In the genomic region with DNA sequence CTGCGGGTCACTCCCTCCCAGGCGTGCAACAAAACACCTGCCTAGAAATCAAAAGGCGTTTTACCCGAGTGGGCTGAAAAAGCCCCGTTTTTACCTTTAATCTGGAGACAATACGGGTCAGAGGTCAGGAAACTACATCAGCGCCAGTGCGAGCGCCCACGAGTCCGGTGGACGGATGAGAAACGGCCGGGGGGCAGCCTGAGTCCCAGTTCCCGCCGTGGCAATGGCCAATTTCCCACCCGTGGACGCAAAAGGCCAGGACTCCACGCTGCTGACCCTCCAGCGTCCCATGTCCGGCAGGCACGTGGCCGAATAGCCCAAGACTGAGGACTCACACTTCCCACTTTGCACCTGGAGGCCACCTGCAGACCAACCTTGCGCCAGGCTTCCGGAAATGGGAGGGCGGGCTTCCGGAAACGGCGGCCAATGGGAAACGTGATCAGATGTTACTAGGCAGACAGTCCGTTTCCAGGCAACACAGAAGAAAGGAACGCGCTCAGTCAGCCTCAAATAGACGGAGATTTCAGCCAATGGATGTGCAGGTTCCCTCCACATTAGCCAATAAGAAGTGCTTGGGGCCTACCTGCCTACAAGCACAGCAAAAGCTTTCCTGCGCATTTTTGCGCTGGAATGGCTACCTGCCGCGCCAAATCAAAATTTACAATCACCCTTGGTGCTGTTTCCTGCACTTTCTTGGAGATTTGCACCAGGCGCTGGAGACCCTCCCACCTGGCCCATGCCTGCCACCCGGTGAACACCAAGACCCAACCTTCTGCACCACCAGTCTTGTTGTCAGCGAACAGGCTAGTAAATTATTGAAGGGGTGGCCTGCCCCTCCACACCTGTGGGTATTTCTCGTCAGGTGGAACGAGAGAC, we compare ENCODE assay signal across 1 cellular context.
TF ChIP-seq lines count a peak whose summit lies in the region.

No MANE protein-coding gene starts in this region.

TF ChIP-seq in GM12878, 131 proteins besides CTCF, POLR2A, EP300 and RAD21 (continued from another document and continues in another):
- TF ChIP-seq, protein P1, sequence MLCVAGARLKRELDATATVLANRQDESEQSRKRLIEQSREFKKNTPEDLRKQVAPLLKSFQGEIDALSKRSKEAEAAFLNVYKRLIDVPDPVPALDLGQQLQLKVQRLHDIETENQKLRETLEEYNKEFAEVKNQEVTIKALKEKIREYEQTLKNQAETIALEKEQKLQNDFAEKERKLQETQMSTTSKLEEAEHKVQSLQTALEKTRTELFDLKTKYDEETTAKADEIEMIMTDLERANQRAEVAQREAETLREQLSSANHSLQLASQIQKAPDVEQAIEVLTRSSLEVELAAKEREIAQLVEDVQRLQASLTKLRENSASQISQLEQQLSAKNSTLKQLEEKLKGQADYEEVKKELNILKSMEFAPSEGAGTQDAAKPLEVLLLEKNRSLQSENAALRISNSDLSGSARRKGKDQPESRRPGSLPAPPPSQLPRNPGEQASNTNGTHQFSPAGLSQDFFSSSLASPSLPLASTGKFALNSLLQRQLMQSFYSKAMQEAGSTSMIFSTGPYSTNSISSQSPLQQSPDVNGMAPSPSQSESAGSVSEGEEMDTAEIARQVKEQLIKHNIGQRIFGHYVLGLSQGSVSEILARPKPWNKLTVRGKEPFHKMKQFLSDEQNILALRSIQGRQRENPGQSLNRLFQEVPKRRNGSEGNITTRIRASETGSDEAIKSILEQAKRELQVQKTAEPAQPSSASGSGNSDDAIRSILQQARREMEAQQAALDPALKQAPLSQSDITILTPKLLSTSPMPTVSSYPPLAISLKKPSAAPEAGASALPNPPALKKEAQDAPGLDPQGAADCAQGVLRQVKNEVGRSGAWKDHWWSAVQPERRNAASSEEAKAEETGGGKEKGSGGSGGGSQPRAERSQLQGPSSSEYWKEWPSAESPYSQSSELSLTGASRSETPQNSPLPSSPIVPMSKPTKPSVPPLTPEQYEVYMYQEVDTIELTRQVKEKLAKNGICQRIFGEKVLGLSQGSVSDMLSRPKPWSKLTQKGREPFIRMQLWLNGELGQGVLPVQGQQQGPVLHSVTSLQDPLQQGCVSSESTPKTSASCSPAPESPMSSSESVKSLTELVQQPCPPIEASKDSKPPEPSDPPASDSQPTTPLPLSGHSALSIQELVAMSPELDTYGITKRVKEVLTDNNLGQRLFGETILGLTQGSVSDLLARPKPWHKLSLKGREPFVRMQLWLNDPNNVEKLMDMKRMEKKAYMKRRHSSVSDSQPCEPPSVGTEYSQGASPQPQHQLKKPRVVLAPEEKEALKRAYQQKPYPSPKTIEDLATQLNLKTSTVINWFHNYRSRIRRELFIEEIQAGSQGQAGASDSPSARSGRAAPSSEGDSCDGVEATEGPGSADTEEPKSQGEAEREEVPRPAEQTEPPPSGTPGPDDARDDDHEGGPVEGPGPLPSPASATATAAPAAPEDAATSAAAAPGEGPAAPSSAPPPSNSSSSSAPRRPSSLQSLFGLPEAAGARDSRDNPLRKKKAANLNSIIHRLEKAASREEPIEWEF (IDR thresholded peaks at IDR 0.05; ENCODE audit: insufficient replicate concordance, low read depth, low read length) = no peak
- TF ChIP-seq CREM (IDR thresholded peaks at IDR 0.05; ENCODE audit: low read depth) (no peak), ASH2L (IDR thresholded peaks at IDR 0.05; ENCODE audit: borderline replicate concordance, low read depth) (no peak), TARDBP (IDR thresholded peaks at IDR 0.05; ENCODE audit: borderline replicate concordance) (no peak), STAT3 (IDR thresholded peaks at IDR 0.05; ENCODE audit: low read depth, low read length) (no peak), NR2C1 (IDR thresholded peaks at IDR 0.05) (no peak), FOXM1 (IDR thresholded peaks at IDR 0.05; ENCODE audit: low read depth, low read length) (no peak), SMAD5 (IDR thresholded peaks at IDR 0.05; ENCODE audit: low read depth) (no peak), GABPA (IDR thresholded peaks at IDR 0.05; ENCODE audit: low read depth) (peak; percentile 88), SREBF2 (IDR thresholded peaks at IDR 0.05; ENCODE audit: low read length) (no peak), SRF (IDR thresholded peaks at IDR 0.05; ENCODE audit: low read depth in 2 of 2, low read length in 2 of 2) (no peak), JUND (IDR thresholded peaks at IDR 0.05; ENCODE audit: low read depth, low read length) (no peak), HCFC1 (IDR thresholded peaks at IDR 0.05; ENCODE audit: low read length) (no peak), RELA (IDR thresholded peaks at IDR 0.05; ENCODE audit: borderline replicate concordance, partially characterized antibody) (no peak), STAT1 (conservative IDR thresholded peaks at IDR 0.05) (no peak), FOXK2 (IDR thresholded peaks at IDR 0.05) (no peak), NFYA (IDR thresholded peaks at IDR 0.05; ENCODE audit: borderline replicate concordance, low read depth, low read length) (no peak), NR2C2 (IDR thresholded peaks at IDR 0.05; ENCODE audit: borderline replicate concordance, control insufficient read depth, insufficient read length, low read depth) (no peak), EZH2 (IDR thresholded peaks at IDR 0.05; ENCODE audit: borderline replicate concordance, control insufficient read depth, low read depth, low read length) (no peak), ZNF384 (IDR thresholded peaks at IDR 0.05; ENCODE audit: borderline replicate concordance, low read depth, low read length) (no peak), RCOR1 (conservative IDR thresholded peaks at IDR 0.05; ENCODE audit: low read depth, low read length) (no peak), TCF3 (IDR thresholded peaks at IDR 0.05; ENCODE audit: borderline replicate concordance, insufficient read depth, low read depth, low read length) (0 out of 2 replicates have a peak, but pooled peaks have one; percentile 21), ZSCAN29 (IDR thresholded peaks at IDR 0.05) (no peak), TCF7 (IDR thresholded peaks at IDR 0.05; ENCODE audit: borderline replicate concordance) (no peak), ESRRA (IDR thresholded peaks at IDR 0.05; ENCODE audit: low read length) (no peak), TAF1 (IDR thresholded peaks at IDR 0.05; ENCODE audit: borderline replicate concordance, low read depth, low read length) (no peak), KLF5 (IDR thresholded peaks at IDR 0.05; ENCODE audit: partially characterized antibody) (no peak), ZBTB11 (CRISPR knock-in tag; IDR thresholded peaks at IDR 0.05) (no peak), PKNOX1 (IDR thresholded peaks at IDR 0.05) (peak; percentile 97), ZBED1 (IDR thresholded peaks at IDR 0.05; ENCODE audit: borderline replicate concordance) (no peak), SMAD1 (IDR thresholded peaks at IDR 0.05; ENCODE audit: low read depth, partially characterized antibody) (no peak), NR2F1 (conservative IDR thresholded peaks at IDR 0.05) (peak; percentile 70), BACH1 (IDR thresholded peaks at IDR 0.05; ENCODE audit: borderline replicate concordance) (no peak)
- TF ChIP-seq, protein P2, sequence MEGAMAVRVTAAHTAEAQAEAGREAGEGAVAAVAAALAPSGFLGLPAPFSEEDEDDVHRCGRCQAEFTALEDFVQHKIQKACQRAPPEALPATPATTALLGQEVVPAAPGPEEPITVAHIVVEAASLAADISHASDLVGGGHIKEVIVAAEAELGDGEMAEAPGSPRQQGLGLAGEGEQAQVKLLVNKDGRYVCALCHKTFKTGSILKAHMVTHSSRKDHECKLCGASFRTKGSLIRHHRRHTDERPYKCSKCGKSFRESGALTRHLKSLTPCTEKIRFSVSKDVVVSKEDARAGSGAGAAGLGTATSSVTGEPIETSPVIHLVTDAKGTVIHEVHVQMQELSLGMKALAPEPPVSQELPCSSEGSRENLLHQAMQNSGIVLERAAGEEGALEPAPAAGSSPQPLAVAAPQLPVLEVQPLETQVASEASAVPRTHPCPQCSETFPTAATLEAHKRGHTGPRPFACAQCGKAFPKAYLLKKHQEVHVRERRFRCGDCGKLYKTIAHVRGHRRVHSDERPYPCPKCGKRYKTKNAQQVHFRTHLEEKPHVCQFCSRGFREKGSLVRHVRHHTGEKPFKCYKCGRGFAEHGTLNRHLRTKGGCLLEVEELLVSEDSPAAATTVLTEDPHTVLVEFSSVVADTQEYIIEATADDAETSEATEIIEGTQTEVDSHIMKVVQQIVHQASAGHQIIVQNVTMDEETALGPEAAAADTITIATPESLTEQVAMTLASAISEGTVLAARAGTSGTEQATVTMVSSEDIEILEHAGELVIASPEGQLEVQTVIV (IDR thresholded peaks at IDR 0.05; ENCODE audit: borderline replicate concordance, partially characterized antibody) = no peak
- TF ChIP-seq, protein P3, sequence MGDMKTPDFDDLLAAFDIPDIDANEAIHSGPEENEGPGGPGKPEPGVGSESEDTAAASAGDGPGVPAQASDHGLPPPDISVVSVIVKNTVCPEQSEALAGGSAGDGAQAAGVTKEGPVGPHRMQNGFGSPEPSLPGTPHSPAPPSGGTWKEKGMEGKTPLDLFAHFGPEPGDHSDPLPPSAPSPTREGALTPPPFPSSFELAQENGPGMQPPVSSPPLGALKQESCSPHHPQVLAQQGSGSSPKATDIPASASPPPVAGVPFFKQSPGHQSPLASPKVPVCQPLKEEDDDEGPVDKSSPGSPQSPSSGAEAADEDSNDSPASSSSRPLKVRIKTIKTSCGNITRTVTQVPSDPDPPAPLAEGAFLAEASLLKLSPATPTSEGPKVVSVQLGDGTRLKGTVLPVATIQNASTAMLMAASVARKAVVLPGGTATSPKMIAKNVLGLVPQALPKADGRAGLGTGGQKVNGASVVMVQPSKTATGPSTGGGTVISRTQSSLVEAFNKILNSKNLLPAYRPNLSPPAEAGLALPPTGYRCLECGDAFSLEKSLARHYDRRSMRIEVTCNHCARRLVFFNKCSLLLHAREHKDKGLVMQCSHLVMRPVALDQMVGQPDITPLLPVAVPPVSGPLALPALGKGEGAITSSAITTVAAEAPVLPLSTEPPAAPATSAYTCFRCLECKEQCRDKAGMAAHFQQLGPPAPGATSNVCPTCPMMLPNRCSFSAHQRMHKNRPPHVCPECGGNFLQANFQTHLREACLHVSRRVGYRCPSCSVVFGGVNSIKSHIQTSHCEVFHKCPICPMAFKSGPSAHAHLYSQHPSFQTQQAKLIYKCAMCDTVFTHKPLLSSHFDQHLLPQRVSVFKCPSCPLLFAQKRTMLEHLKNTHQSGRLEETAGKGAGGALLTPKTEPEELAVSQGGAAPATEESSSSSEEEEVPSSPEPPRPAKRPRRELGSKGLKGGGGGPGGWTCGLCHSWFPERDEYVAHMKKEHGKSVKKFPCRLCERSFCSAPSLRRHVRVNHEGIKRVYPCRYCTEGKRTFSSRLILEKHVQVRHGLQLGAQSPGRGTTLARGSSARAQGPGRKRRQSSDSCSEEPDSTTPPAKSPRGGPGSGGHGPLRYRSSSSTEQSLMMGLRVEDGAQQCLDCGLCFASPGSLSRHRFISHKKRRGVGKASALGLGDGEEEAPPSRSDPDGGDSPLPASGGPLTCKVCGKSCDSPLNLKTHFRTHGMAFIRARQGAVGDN (IDR thresholded peaks at IDR 0.05) = peak; percentile 47; the same call in 1 of the 2 replicates
- TF ChIP-seq, protein P4, sequence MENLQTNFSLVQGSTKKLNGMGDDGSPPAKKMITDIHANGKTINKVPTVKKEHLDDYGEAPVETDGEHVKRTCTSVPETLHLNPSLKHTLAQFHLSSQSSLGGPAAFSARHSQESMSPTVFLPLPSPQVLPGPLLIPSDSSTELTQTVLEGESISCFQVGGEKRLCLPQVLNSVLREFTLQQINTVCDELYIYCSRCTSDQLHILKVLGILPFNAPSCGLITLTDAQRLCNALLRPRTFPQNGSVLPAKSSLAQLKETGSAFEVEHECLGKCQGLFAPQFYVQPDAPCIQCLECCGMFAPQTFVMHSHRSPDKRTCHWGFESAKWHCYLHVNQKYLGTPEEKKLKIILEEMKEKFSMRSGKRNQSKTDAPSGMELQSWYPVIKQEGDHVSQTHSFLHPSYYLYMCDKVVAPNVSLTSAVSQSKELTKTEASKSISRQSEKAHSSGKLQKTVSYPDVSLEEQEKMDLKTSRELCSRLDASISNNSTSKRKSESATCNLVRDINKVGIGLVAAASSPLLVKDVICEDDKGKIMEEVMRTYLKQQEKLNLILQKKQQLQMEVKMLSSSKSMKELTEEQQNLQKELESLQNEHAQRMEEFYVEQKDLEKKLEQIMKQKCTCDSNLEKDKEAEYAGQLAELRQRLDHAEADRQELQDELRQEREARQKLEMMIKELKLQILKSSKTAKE (IDR thresholded peaks at IDR 0.05; ENCODE audit: low read depth, poor library complexity, severe bottlenecking) = no peak
- TF ChIP-seq, protein P5, sequence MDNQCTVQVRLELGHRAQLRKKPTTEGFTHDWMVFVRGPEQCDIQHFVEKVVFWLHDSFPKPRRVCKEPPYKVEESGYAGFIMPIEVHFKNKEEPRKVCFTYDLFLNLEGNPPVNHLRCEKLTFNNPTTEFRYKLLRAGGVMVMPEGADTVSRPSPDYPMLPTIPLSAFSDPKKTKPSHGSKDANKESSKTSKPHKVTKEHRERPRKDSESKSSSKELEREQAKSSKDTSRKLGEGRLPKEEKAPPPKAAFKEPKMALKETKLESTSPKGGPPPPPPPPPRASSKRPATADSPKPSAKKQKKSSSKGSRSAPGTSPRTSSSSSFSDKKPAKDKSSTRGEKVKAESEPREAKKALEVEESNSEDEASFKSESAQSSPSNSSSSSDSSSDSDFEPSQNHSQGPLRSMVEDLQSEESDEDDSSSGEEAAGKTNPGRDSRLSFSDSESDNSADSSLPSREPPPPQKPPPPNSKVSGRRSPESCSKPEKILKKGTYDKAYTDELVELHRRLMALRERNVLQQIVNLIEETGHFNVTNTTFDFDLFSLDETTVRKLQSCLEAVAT (IDR thresholded peaks at IDR 0.05) = no peak
